In the genomic region with DNA sequence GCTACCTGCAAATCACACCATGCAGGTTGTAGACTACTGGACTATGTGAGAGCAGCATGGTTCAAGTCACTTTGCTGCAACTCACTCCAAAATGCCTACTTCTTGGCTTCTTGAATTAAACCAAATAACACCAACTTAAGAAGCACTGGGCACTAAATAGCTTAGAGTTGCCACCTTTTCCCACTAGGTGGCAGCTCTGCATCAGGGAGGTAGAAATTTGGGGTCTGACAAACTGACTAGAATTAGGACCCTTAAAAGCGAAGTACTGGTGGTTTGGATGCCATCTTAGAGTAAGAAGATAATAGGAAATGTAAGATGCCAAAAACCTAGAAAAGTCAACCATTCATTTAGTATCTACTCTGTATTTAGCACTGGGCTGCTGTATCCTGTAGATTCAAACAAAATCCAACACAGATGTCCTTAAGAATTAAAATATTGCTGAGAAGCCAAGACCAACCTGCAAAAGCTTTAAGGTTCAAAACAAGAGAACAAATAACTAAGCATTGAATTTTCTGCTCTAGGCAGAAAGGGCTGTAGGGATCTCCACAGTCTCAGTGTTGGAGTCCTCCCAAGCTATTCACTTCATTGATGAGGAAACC, we compare ENCODE assay signal across 10 cellular contexts.
DNase-seq lines count a peak whose midpoint lies in the region; ATAC-seq and TF ChIP-seq lines count a peak whose summit lies in the region.
"Had no signal": no experiment of that assay in that cellular context is flagged by ENCODE, and none has a peak within 500 bp of the region (broad histone marks: within the 10 kb centered on the region; RNA-seq: fewer than 3 reads in every experiment).

No MANE protein-coding gene starts in this region.

- H3K79me2 ChIP-seq in MM.1S (ENCODE audit: low read length), result no peaks in the 10 kb centered on the region

- no peaks in the 10 kb centered on the region for H4K20me1 ChIP-seq in MM.1S (ENCODE audit: insufficient read depth, low read length)

- no peak for ATAC-seq in psoas muscle
- no peak for ATAC-seq in GM21526 (IDR thresholded peaks at IDR 0.05; ENCODE audit: low FRiP score, unreplicated experiment)
- no peak for ATAC-seq in T-helper 17 cell

- H3K4me2 ChIP-seq in MM.1S (ENCODE audit: low read depth, low read length), result no peak overlapping the region

- H3K27me3 ChIP-seq in MM.1S (replicated peaks; ENCODE audit: insufficient read depth, low read length) (no peaks in the 10 kb centered on the region), psoas muscle (ENCODE audit: insufficient read depth in 3 of 3, low read length in 2 of 3) (peaks cover 0 to 3% (median 0%) of the 10 kb centered on the region in 3 donors)

- H3K36me3 Mint-ChIP-seq in T-helper 17 cell (ENCODE audit: low read depth), result peaks cover 2% of the 10 kb centered on the region
- H3K36me3 Mint-ChIP-seq: CD4-positive, alpha-beta memory T cell had no signal

- H3K9me3 ChIP-seq in MM.1S (replicated peaks; ENCODE audit: insufficient read depth, low read length) (no peaks in the 10 kb centered on the region), psoas muscle (no peaks in the 10 kb centered on the region), T-helper 17 cell (ENCODE audit: control insufficient read depth, low read length, poor library complexity, severe bottlenecking) (no peaks in the 10 kb centered on the region)

- TF ChIP-seq CTCF in MM.1S (IDR thresholded peaks at IDR 0.05; ENCODE audit: low read length), result peak; percentile 59
- TF ChIP-seq CTCF in epithelial cell of proximal tubule (conservative IDR thresholded peaks at IDR 0.05; ENCODE audit: low read depth, low read length), result peak; percentile 93
- peak; percentile 19 for TF ChIP-seq CTCF in psoas muscle (IDR thresholded peaks at IDR 0.05)

- H3K4me3 Mint-ChIP-seq in T-helper 17 cell, result no peak overlapping the region
- H3K4me3 Mint-ChIP-seq: CD4-positive, alpha-beta memory T cell had no signal

- WGBS in psoas muscle, 3 donors, result 80 to 90% (median 87%) methylated on average over 1 of the region's 1 CpG

- H3K4me3 ChIP-seq in MM.1S (ENCODE audit: low read length) (no peak overlapping the region), epithelial cell of proximal tubule (ENCODE audit: low read depth, low read length) (no peak overlapping the region), psoas muscle (no peak overlapping the region)
- H3K4me3 ChIP-seq: skin epidermis had no signal

- H3K27me3 Mint-ChIP-seq in T-helper 17 cell, result peaks cover 12% of the 10 kb centered on the region

- H3K9ac ChIP-seq in MM.1S (ENCODE audit: low read length), result no peak overlapping the region

- H3K4me1 Mint-ChIP-seq in T-helper 17 cell, result no peaks in the 10 kb centered on the region
- H3K4me1 Mint-ChIP-seq: CD4-positive, alpha-beta memory T cell had no signal

- no peak overlapping the region for H2AFZ ChIP-seq in MM.1S (ENCODE audit: low read length)

- no peaks in the 10 kb centered on the region for H3K9me2 ChIP-seq in MM.1S (replicated peaks; ENCODE audit: insufficient read depth, low read length)

- no peaks in the 10 kb centered on the region for H3K4me1 ChIP-seq in MM.1S (ENCODE audit: low read length)
- no peaks in the 10 kb centered on the region for H3K4me1 ChIP-seq in psoas muscle

- H3K36me3 ChIP-seq in MM.1S (replicated peaks; ENCODE audit: insufficient read depth, low read length) (no peaks in the 10 kb centered on the region), psoas muscle (ENCODE audit: insufficient read depth in 1 of 2, low read depth in 1 of 2) (no peaks in the 10 kb centered on the region)

- intact Hi-C loops in psoas muscle (cut with DNase I), result loop anchor here in 1 of 2 donors (10.0 kb wide), 1 partner anchor 193 kb away; no protein-coding TSS in a partner anchor

- no peak overlapping the region for H3K27ac ChIP-seq in MM.1S (ENCODE audit: low read length)
- no peak overlapping the region for H3K27ac ChIP-seq in psoas muscle
- H3K27ac ChIP-seq: skin epidermis had no signal

- DNase-seq in NCI-H2107 treated with DMSO at 0.1 percent for 48 hours (lab: John Stamatoyannopoulos, UW; ENCODE audit: unreplicated experiment) (peak; percentile 34), NCI-H2107 (lab: John Stamatoyannopoulos, UW) (no peak), MM.1S (no peak), epithelial cell of proximal tubule (ENCODE audit: low read depth) (no peak), psoas muscle (no peak), islet precursor cell (no peak), T-helper 17 cell (no peak)
- DNase-seq: CD4-positive, alpha-beta memory T cell had no signal

- H3F3A ChIP-seq in MM.1S (ENCODE audit: insufficient read depth, low read length), result no peaks in the 10 kb centered on the region

- H3K27ac Mint-ChIP-seq in T-helper 17 cell, result no peak overlapping the region
- H3K27ac Mint-ChIP-seq: CD4-positive, alpha-beta memory T cell had no signal

Comparison
In these comparisons a context has a peak if more than half of its experiments do, and no peak if none do; other contexts are left out.
1. CTCF ChIP-seq: peak in every context shown above with its lines; median percentile 93 in epithelial cell of proximal tubule; 59 in MM.1S; 19 in psoas muscle.